Comparison of ENCODE assay signal across 13 cellular contexts in the genomic region with DNA sequence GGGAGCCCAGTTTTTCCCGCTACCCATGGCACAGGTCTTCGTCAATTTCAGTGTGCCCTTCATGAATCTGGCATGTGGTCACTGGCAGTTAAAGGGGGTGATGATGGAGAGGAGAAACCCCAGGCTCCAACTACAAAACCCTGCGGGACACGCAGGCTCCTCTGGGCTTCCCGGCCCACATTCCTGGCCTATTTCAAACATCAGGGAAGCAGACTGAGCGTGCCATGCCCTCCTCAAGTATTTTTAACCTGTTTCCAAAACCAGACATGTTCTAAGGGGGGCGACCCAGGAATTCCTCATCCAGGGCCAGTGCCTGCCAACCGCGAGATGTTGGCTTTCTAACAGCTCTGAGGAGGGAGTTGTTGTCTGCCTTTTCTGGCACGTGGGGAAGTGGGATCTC.
DNase-seq lines count a peak whose midpoint lies in the region; ATAC-seq and TF ChIP-seq lines count a peak whose summit lies in the region.
"Had no signal": no experiment of that assay in that cellular context is flagged by ENCODE, and none has a peak within 500 bp of the region (broad histone marks: within the 10 kb centered on the region; RNA-seq: fewer than 3 reads in every experiment).

No MANE protein-coding gene starts in this region.

- ATAC-seq in activated naive CD8-positive, alpha-beta T cell treated with anti-CD3 and anti-CD28 coated beads, Interleukin-2, amount 50 U/mL, for 24 hours, result no peak
- no peak for ATAC-seq in effector memory CD8-positive, alpha-beta T cell (replicated peaks)
- ATAC-seq in naive thymus-derived CD4-positive, alpha-beta T cell, result no peak

- no peak for TF ChIP-seq POLR2A in uterus (IDR thresholded peaks at IDR 0.05)

- H3K4me1 Mint-ChIP-seq in activated naive CD8-positive, alpha-beta T cell (ENCODE audit: low read depth), result peaks cover 74% of the 10 kb centered on the region
- peaks cover 68% of the 10 kb centered on the region for H3K4me1 Mint-ChIP-seq in activated naive CD8-positive, alpha-beta T cell treated with anti-CD3 and anti-CD28 coated beads, Interleukin-2, amount 50 U/mL, for 24 hours
- peaks cover 59 to 70% of the 10 kb centered on the region in 2 donors for H3K4me1 Mint-ChIP-seq in effector memory CD8-positive, alpha-beta T cell (ENCODE audit: low read depth in 2 of 2)
- H3K4me1 Mint-ChIP-seq in naive thymus-derived CD4-positive, alpha-beta T cell, result peaks cover 50 to 90% (median 83%) of the 10 kb centered on the region in 7 donors
- H3K4me1 Mint-ChIP-seq in Caco-2 (ENCODE audit: low read depth, unreplicated experiment), result peaks cover 6% of the 10 kb centered on the region

- H3K27ac ChIP-seq in naive thymus-derived CD4-positive, alpha-beta T cell (ENCODE audit: low read depth, low read length), result no peak overlapping the region
- H3K27ac ChIP-seq in uterus, result peak overlapping the region; percentile 44 to 64

- H3K9me3 Mint-ChIP-seq in activated naive CD8-positive, alpha-beta T cell (ENCODE audit: low read depth), result no peaks in the 10 kb centered on the region
- no peaks in the 10 kb centered on the region for H3K9me3 Mint-ChIP-seq in activated naive CD8-positive, alpha-beta T cell treated with anti-CD3 and anti-CD28 coated beads, Interleukin-2, amount 50 U/mL, for 24 hours
- no peaks in the 10 kb centered on the region for H3K9me3 Mint-ChIP-seq in effector memory CD8-positive, alpha-beta T cell
- no peaks in the 10 kb centered on the region for H3K9me3 Mint-ChIP-seq in naive thymus-derived CD4-positive, alpha-beta T cell
- no peaks in the 10 kb centered on the region for H3K9me3 Mint-ChIP-seq in Caco-2 (ENCODE audit: unreplicated experiment)
- H3K9me3 Mint-ChIP-seq: T-helper 2 cell treated with Interferon-gamma antibody and Interleukin-4, amounts not matched to agents 5 μg/mL and 100 μg/mL, for 36 hours had no signal

- peaks cover 4% of the 10 kb centered on the region for H3K36me3 Mint-ChIP-seq in activated naive CD8-positive, alpha-beta T cell
- H3K36me3 Mint-ChIP-seq in activated naive CD8-positive, alpha-beta T cell treated with anti-CD3 and anti-CD28 coated beads, Interleukin-2, amount 50 U/mL, for 24 hours (ENCODE audit: low read depth), result peaks cover 22% of the 10 kb centered on the region
- peaks cover 39% of the 10 kb centered on the region for H3K36me3 Mint-ChIP-seq in effector memory CD8-positive, alpha-beta T cell (ENCODE audit: insufficient read depth)
- peaks cover 10 to 38% (median 12%) of the 10 kb centered on the region in 5 donors for H3K36me3 Mint-ChIP-seq in naive thymus-derived CD4-positive, alpha-beta T cell
- peaks cover 51% of the 10 kb centered on the region for H3K36me3 Mint-ChIP-seq in Caco-2 (ENCODE audit: insufficient read depth, unreplicated experiment)

- no peak for TF ChIP-seq CTCF in uterus (IDR thresholded peaks at IDR 0.05)
- no peak for TF ChIP-seq CTCF in Caco-2 (IDR thresholded peaks at IDR 0.05; ENCODE audit: insufficient read depth in 1 of 2, low read depth in 1 of 2, low read length in 1 of 2, severe bottlenecking in 1 of 2, unreplicated experiment in 1 of 2)

- CTCF ChIA-PET in naive thymus-derived CD4-positive, alpha-beta T cell (lab: Charles Lee), result no interaction called here
- CTCF ChIA-PET in Caco-2 (lab: Charles Lee), result interaction anchor here (1.4 kb wide), 1 partner anchor 254 kb away, joined by 5 read pairs; no protein-coding TSS in a partner anchor

- peaks cover 0 to 12% of the 10 kb centered on the region in 2 donors for H3K4me1 ChIP-seq in naive thymus-derived CD4-positive, alpha-beta T cell (ENCODE audit: control insufficient read depth in 2 of 2, insufficient read depth in 2 of 2, low read length in 2 of 2)
- H3K4me1 ChIP-seq in uterus, result peaks cover 16 to 29% of the 10 kb centered on the region in 2 donors
- no peaks in the 10 kb centered on the region for H3K4me1 ChIP-seq in Caco-2

- H3K36me3 ChIP-seq in naive thymus-derived CD4-positive, alpha-beta T cell (ENCODE audit: control insufficient read depth in 2 of 3, insufficient read depth in 3 of 3, low read length in 3 of 3), result peaks cover 0 to 36% (median 0%) of the 10 kb centered on the region in 3 experiments
- H3K36me3 ChIP-seq in uterus (no peaks in the 10 kb centered on the region), Caco-2 (ENCODE audit: control insufficient read depth, insufficient read depth, low read length) (no peaks in the 10 kb centered on the region; the same call in none of the 2 replicates)

- no peaks in the 10 kb centered on the region for H3K27me3 ChIP-seq in naive thymus-derived CD4-positive, alpha-beta T cell (ENCODE audit: control insufficient read depth in 2 of 2, insufficient read depth in 2 of 2, low read length in 2 of 2)
- H3K27me3 ChIP-seq in uterus (no peaks in the 10 kb centered on the region), Caco-2 (replicated peaks; ENCODE audit: control insufficient read depth, insufficient read depth, low read length) (no peaks in the 10 kb centered on the region)

- H3K4me3 Mint-ChIP-seq in activated naive CD8-positive, alpha-beta T cell, result no peak overlapping the region
- no peak overlapping the region for H3K4me3 Mint-ChIP-seq in activated naive CD8-positive, alpha-beta T cell treated with anti-CD3 and anti-CD28 coated beads, Interleukin-2, amount 50 U/mL, for 24 hours
- H3K4me3 Mint-ChIP-seq in effector memory CD8-positive, alpha-beta T cell, result no peak overlapping the region
- H3K4me3 Mint-ChIP-seq in naive thymus-derived CD4-positive, alpha-beta T cell, result peak overlapping the region in 2 of 10 donors; percentile 7 to 15
- no peak overlapping the region for H3K4me3 Mint-ChIP-seq in Caco-2 (ENCODE audit: unreplicated experiment)
- H3K4me3 Mint-ChIP-seq: T-helper 2 cell treated with Interferon-gamma antibody and Interleukin-4, amounts not matched to agents 5 μg/mL and 100 μg/mL, for 36 hours had no signal

- POLR2A ChIA-PET in naive thymus-derived CD4-positive, alpha-beta T cell (lab: Charles Lee), result no interaction called here
- POLR2A ChIA-PET in Caco-2 (lab: Charles Lee), result no interaction called here

- no peak overlapping the region for H3K4me3 ChIP-seq in naive thymus-derived CD4-positive, alpha-beta T cell (ENCODE audit: low read length)
- H3K4me3 ChIP-seq in uterus (no peak overlapping the region), Caco-2 (ENCODE audit: low read depth, low read length) (no peak overlapping the region)

- intact Hi-C loops in naive thymus-derived CD4-positive, alpha-beta T cell (cut with micrococcal nuclease), result no loop called here
- intact Hi-C loops in uterus (cut with DNase I; ENCODE audit: low total_unique reads), result no loop called here
- intact Hi-C loops in Caco-2 (cut with micrococcal nuclease; ENCODE audit: unreplicated experiment), result no loop called here

- DNase-seq in activated naive CD8-positive, alpha-beta T cell treated with anti-CD3 and anti-CD28 coated beads, Interleukin-2, amount 50 U/mL, for 24 hours, result no peak
- no peak for DNase-seq in effector memory CD8-positive, alpha-beta T cell
- DNase-seq in naive thymus-derived CD4-positive, alpha-beta T cell, result no peak
- DNase-seq in uterus (no peak), dedifferentiated amniotic fluid mesenchymal stem cell (ENCODE audit: extremely low spot score) (no peak), Caco-2 (no peak), UCSD-AML1 (lab: John Stamatoyannopoulos, UW; ENCODE audit: unreplicated experiment) (no peak)
- DNase-seq: EL, NCI-H1105, NCI-H524, small intestine had no signal

- BruUV-seq in Caco-2 (replicated peaks; lab: Mats Ljungman, UMichigan), result no TSS peak

- no peaks in the 10 kb centered on the region for H3K27me3 Mint-ChIP-seq in activated naive CD8-positive, alpha-beta T cell
- H3K27me3 Mint-ChIP-seq in activated naive CD8-positive, alpha-beta T cell treated with anti-CD3 and anti-CD28 coated beads, Interleukin-2, amount 50 U/mL, for 24 hours, result no peaks in the 10 kb centered on the region
- no peaks in the 10 kb centered on the region for H3K27me3 Mint-ChIP-seq in effector memory CD8-positive, alpha-beta T cell
- no peaks in the 10 kb centered on the region for H3K27me3 Mint-ChIP-seq in naive thymus-derived CD4-positive, alpha-beta T cell
- no peaks in the 10 kb centered on the region for H3K27me3 Mint-ChIP-seq in Caco-2 (ENCODE audit: insufficient read depth, unreplicated experiment)

- H3K27ac Mint-ChIP-seq in activated naive CD8-positive, alpha-beta T cell, result peak overlapping the region; percentile 81
- H3K27ac Mint-ChIP-seq in activated naive CD8-positive, alpha-beta T cell treated with anti-CD3 and anti-CD28 coated beads, Interleukin-2, amount 50 U/mL, for 24 hours, result no peak overlapping the region
- H3K27ac Mint-ChIP-seq in effector memory CD8-positive, alpha-beta T cell, result peak overlapping the region; percentile 77 to 85
- H3K27ac Mint-ChIP-seq in naive thymus-derived CD4-positive, alpha-beta T cell, result peak overlapping the region in 5 of 9 donors; percentile 32 to 77 (median 58)
- no peak overlapping the region for H3K27ac Mint-ChIP-seq in Caco-2 (ENCODE audit: unreplicated experiment)
- H3K27ac Mint-ChIP-seq: T-helper 2 cell treated with Interferon-gamma antibody and Interleukin-4, amounts not matched to agents 5 μg/mL and 100 μg/mL, for 36 hours had no signal

- H3K9me3 ChIP-seq in naive thymus-derived CD4-positive, alpha-beta T cell (ENCODE audit: control insufficient read depth in 2 of 3, low read length in 3 of 3), result no peaks in the 10 kb centered on the region
- H3K9me3 ChIP-seq in uterus (no peaks in the 10 kb centered on the region), Caco-2 (no peaks in the 10 kb centered on the region)

Comparison
In these comparisons a context has a peak if more than half of its experiments do, and no peak if none do; other contexts are left out.
1. H3K27ac Mint-ChIP-seq: peak in activated naive CD8-positive, alpha-beta T cell (single experiment), effector memory CD8-positive, alpha-beta T cell (2 of 2) and naive thymus-derived CD4-positive, alpha-beta T cell (5 of 9); none in activated naive CD8-positive, alpha-beta T cell treated with anti-CD3 and anti-CD28 coated beads, Interleukin-2, amount 50 U/mL, for 24 hours (single experiment) and Caco-2 (single experiment).